11 cellular contexts compared by ENCODE assay signal in genomic region chr2:83817511-83817910, GRCh38.
DNase-seq lines count a peak whose midpoint lies in the region; TF ChIP-seq lines count a peak whose summit lies in the region.
"Had no signal": no experiment of that assay in that cellular context is flagged by ENCODE, and none has a peak within 500 bp of the region (broad histone marks: within the 10 kb centered on the region; RNA-seq: fewer than 3 reads in every experiment).

No MANE protein-coding gene starts in this region.

- H3K27me3 Mint-ChIP-seq in osteocyte (ENCODE audit: unreplicated experiment): no peaks in the 10 kb centered on the region
- H3K27me3 Mint-ChIP-seq: activated B cell treated with CpG ODN at 0.5 μM for 24 hours had no signal

- no peaks in the 10 kb centered on the region for H3K4me1 ChIP-seq in left ventricle myocardium inferior

- no peaks in the 10 kb centered on the region for H3K27me3 ChIP-seq in left ventricle myocardium inferior (ENCODE audit: low read depth)

- no peak for TF ChIP-seq CTCF in choroid plexus epithelial cell (conservative IDR thresholded peaks at IDR 0.05; ENCODE audit: low read depth, low read length)
- peak; percentile 26 for TF ChIP-seq CTCF in osteocyte (IDR thresholded peaks at IDR 0.05)
- TF ChIP-seq CTCF in left ventricle myocardium inferior (IDR thresholded peaks at IDR 0.05; ENCODE audit: borderline replicate concordance): no peak

- H3K36me3 Mint-ChIP-seq in osteocyte (ENCODE audit: unreplicated experiment): no peaks in the 10 kb centered on the region

- H3K36me3 ChIP-seq in left ventricle myocardium inferior: no peaks in the 10 kb centered on the region

- H3K4me3 Mint-ChIP-seq in osteocyte (ENCODE audit: unreplicated experiment): no peak overlapping the region
- H3K4me3 Mint-ChIP-seq: activated B cell treated with CpG ODN at 0.5 μM for 24 hours had no signal

- H3K27ac ChIP-seq in left ventricle myocardium inferior (replicated peaks): no peak overlapping the region

- H3K9me3 ChIP-seq in left ventricle myocardium inferior (replicated peaks): no peaks in the 10 kb centered on the region

- peak; percentile 5 for DNase-seq in NCI-H2029 treated with DMSO at 0.1 percent for 48 hours (lab: John Stamatoyannopoulos, UW)
- DNase-seq in NCI-H2029 (lab: John Stamatoyannopoulos, UW): no peak
- peak; percentile 39 for DNase-seq in NAMALWA (ENCODE audit: low spot score)
- peak; percentile 6 for DNase-seq in choroid plexus epithelial cell (ENCODE audit: low read depth)
- DNase-seq in osteocyte (ENCODE audit: extremely low spot score, unreplicated experiment): no peak
- DNase-seq in SK-N-DZ (ENCODE audit: low spot score): no peak
- no peak for DNase-seq in NCI-H1930 (lab: John Stamatoyannopoulos, UW)
- DNase-seq in left ventricle myocardium inferior: no peak
- DNase-seq: activated B cell treated with CpG ODN at 0.5 μM for 24 hours, activated gamma-delta T cell treated with Interleukin-2 at 50 U/mL for 16 hours, NCI-H526 had no signal

- no peak overlapping the region for H3K27ac Mint-ChIP-seq in osteocyte (ENCODE audit: unreplicated experiment)
- H3K27ac Mint-ChIP-seq: activated B cell treated with CpG ODN at 0.5 μM for 24 hours had no signal

- H3K4me3 ChIP-seq in choroid plexus epithelial cell (ENCODE audit: low read depth, low read length) (no peak overlapping the region), left ventricle myocardium inferior (no peak overlapping the region)

- intact Hi-C loops in left ventricle myocardium inferior (cut with micrococcal nuclease): no loop called here

- H3K4me1 Mint-ChIP-seq in osteocyte (ENCODE audit: unreplicated experiment): no peaks in the 10 kb centered on the region
- H3K4me1 Mint-ChIP-seq: activated B cell treated with CpG ODN at 0.5 μM for 24 hours had no signal

- no peaks in the 10 kb centered on the region for H3K9me3 Mint-ChIP-seq in osteocyte (ENCODE audit: unreplicated experiment)
- H3K9me3 Mint-ChIP-seq: activated B cell treated with CpG ODN at 0.5 μM for 24 hours had no signal

Comparison
In these comparisons a context has a peak if more than half of its experiments do, and no peak if none do; other contexts are left out.
1. DNase-seq: peak in NCI-H2029 treated with DMSO at 0.1 percent for 48 hours (single experiment), NAMALWA (single experiment) and choroid plexus epithelial cell (single experiment); none in NCI-H2029 (single experiment), osteocyte (single experiment), SK-N-DZ (single experiment), NCI-H1930 (0 of 2) and left ventricle myocardium inferior (single experiment).